6 cellular contexts compared by ENCODE assay signal in genomic region chr1:155003227-155003765, GRCh38. TPM values are rescaled to one million over a fixed set of nuclear protein-coding genes. Genes with fewer than 3 reads are reported as not detected.
DNase-seq lines count a peak whose midpoint lies in the region; ATAC-seq and TF ChIP-seq lines count a peak whose summit lies in the region.

No MANE protein-coding gene starts in this region.

- no peak for TF ChIP-seq CTCF in mucosa of descending colon (IDR thresholded peaks at IDR 0.05)

- H3K4me3 Mint-ChIP-seq in T-helper 2 cell treated with Interferon-gamma antibody and Interleukin-4, amounts not matched to agents 5 μg/mL and 100 μg/mL, for 36 hours, result peak overlapping the region; percentile 84

- H3K4me1 Mint-ChIP-seq in T-helper 2 cell treated with Interferon-gamma antibody and Interleukin-4, amounts not matched to agents 5 μg/mL and 100 μg/mL, for 36 hours (ENCODE audit: low read depth), result peaks cover 41% of the 10 kb centered on the region

- peak overlapping the region; percentile 98 for H3K27ac ChIP-seq in angular gyrus (ENCODE audit: low read depth, low read length)

- H3K9me3 ChIP-seq in mucosa of descending colon, result no peaks in the 10 kb centered on the region

- intact Hi-C loops in mucosa of descending colon (cut with DNase I, micrococcal nuclease), result no loop called here

- peak overlapping the region; percentile 84 for H3K4me3 ChIP-seq in mucosa of descending colon

- no peaks in the 10 kb centered on the region for H3K9me3 Mint-ChIP-seq in T-helper 2 cell treated with Interferon-gamma antibody and Interleukin-4, amounts not matched to agents 5 μg/mL and 100 μg/mL, for 36 hours

- H3K36me3 ChIP-seq in mucosa of descending colon (ENCODE audit: low read depth), result no peaks in the 10 kb centered on the region

- peak overlapping the region; percentile 91 for H3K27ac Mint-ChIP-seq in T-helper 2 cell treated with Interferon-gamma antibody and Interleukin-4, amounts not matched to agents 5 μg/mL and 100 μg/mL, for 36 hours

- no peak for DNase-seq in T-helper 2 cell treated with Interferon-gamma antibody and Interleukin-4, amounts not matched to agents 5 μg/mL and 100 μg/mL, for 36 hours (ENCODE audit: low spot score)
- DNase-seq in T-helper 2 cell (no peak), mucosa of descending colon (peak; percentile 55 to 75 (median 64)), iPS-NIHi11 (ENCODE audit: low spot score) (no peak)

- H3K36me3 Mint-ChIP-seq in T-helper 2 cell treated with Interferon-gamma antibody and Interleukin-4, amounts not matched to agents 5 μg/mL and 100 μg/mL, for 36 hours (ENCODE audit: low read depth), result peaks cover 7% of the 10 kb centered on the region

- no peak for ATAC-seq in mucosa of descending colon
- no peak for ATAC-seq in GM21390 (IDR thresholded peaks at IDR 0.05; ENCODE audit: unreplicated experiment)

- H3K27me3 Mint-ChIP-seq in T-helper 2 cell treated with Interferon-gamma antibody and Interleukin-4, amounts not matched to agents 5 μg/mL and 100 μg/mL, for 36 hours (ENCODE audit: low read depth), result no peaks in the 10 kb centered on the region

- H3K4me1 ChIP-seq in mucosa of descending colon (ENCODE audit: low read depth), result peaks cover 58% of the 10 kb centered on the region

RNA-seq across cellular contexts. Expression of gene ZBTB7B, which starts 0.7 kb away (rescaled TPM):
- total RNA-seq in mucosa of descending colon, result 100 to 1,000 TPM; 175 to 313 (median 255) TPM

RNA-seq across cellular contexts. Expression of gene LENEP, which starts 9.9 kb away (rescaled TPM):
- under 1 TPM in 2 of 3 donors, not detected in 1; 0.60 to 0.76 TPM for total RNA-seq in mucosa of descending colon

RNA-seq across cellular contexts. Expression of gene FLAD1, which starts 20.2 kb away (rescaled TPM):
- 10 to 100 TPM; 28.4 to 40.4 (median 31.2) TPM for total RNA-seq in mucosa of descending colon

RNA-seq across cellular contexts. Expression of gene CKS1B, which starts 28.8 kb away (rescaled TPM):
- 10 to 100 TPM; 26.8 to 52.4 (median 29.3) TPM for total RNA-seq in mucosa of descending colon

RNA-seq across cellular contexts. Expression of gene DCST2, which starts 30.3 kb away (rescaled TPM):
- total RNA-seq in mucosa of descending colon, result 1 to 10 TPM; 1.7 to 3.3 (median 2.3) TPM

Comparison
In these comparisons a context has a peak if more than half of its experiments do, and no peak if none do; other contexts are left out.
1. DNase-seq: peak in mucosa of descending colon (3 of 3); none in T-helper 2 cell treated with Interferon-gamma antibody and Interleukin-4, amounts not matched to agents 5 μg/mL and 100 μg/mL, for 36 hours (single experiment), T-helper 2 cell (0 of 5) and iPS-NIHi11 (single experiment).